ENCODE assay signal across 18 cellular contexts in the genomic region with DNA sequence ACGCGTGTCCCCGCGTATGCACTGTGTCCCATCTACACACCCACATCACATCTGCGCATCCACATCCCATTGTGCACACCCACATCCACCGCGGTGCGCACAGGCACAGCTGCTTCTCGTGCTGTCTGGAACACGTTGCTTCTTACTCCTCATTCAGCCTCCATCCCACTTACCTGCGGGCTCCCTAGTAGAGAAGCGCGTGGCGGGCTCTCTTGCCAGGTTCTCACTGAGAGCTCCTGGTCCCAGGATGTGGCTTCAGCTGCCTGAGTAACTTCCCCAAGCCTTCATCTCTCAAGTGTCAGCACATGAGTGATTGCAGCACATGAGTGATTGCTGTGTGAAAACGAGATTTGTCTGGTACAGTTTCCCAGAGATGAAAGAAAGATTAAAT.
A peak's percentile ranks its signal among the peaks of the same experiment; 100 is the strongest.
DNase-seq lines count a peak whose midpoint lies in the region; ATAC-seq and TF ChIP-seq lines count a peak whose summit lies in the region.
"Had no signal": no experiment of that assay in that cellular context is flagged by ENCODE, and none has a peak within 500 bp of the region (broad histone marks: within the 10 kb centered on the region; RNA-seq: fewer than 3 reads in every experiment).

No MANE protein-coding gene starts in this region.

- no peaks in the 10 kb centered on the region for H3K27me3 Mint-ChIP-seq in activated T-cell treated with anti-CD3 and anti-CD28 coated beads, Interleukin-2, amount 50 U/mL, for 24 hours
- H3K27me3 Mint-ChIP-seq in activated naive CD8-positive, alpha-beta T cell treated with anti-CD3 and anti-CD28 coated beads, Interleukin-2, amount 50 U/mL, for 24 hours: no peaks in the 10 kb centered on the region
- H3K27me3 Mint-ChIP-seq: activated naive CD4-positive, alpha-beta T cell treated with anti-CD3 and anti-CD28 coated beads, Interleukin-2, amount 50 U/mL, for 24 hours had no signal

- peaks cover 88% of the 10 kb centered on the region for H3K36me3 Mint-ChIP-seq in activated T-cell treated with anti-CD3 and anti-CD28 coated beads, Interleukin-2, amount 50 U/mL, for 24 hours (ENCODE audit: low read depth)
- H3K36me3 Mint-ChIP-seq in activated naive CD8-positive, alpha-beta T cell treated with anti-CD3 and anti-CD28 coated beads, Interleukin-2, amount 50 U/mL, for 24 hours (ENCODE audit: low read depth): peaks cover 54% of the 10 kb centered on the region

- H3K9me3 ChIP-seq in suprapubic skin: no peaks in the 10 kb centered on the region
- H3K9me3 ChIP-seq: stomach had no signal

- in situ Hi-C loops in KBM-7 (cut with MboI; ENCODE audit: low pct_unique_long_range_greater_than_20kb, low sequenced_read_pairs): no loop called here

- peaks cover 15% of the 10 kb centered on the region for H3K4me1 Mint-ChIP-seq in activated T-cell treated with anti-CD3 and anti-CD28 coated beads, Interleukin-2, amount 50 U/mL, for 24 hours (ENCODE audit: low read depth)
- H3K4me1 Mint-ChIP-seq in activated naive CD8-positive, alpha-beta T cell treated with anti-CD3 and anti-CD28 coated beads, Interleukin-2, amount 50 U/mL, for 24 hours: peaks cover 23% of the 10 kb centered on the region
- H3K4me1 Mint-ChIP-seq: activated naive CD4-positive, alpha-beta T cell treated with anti-CD3 and anti-CD28 coated beads, Interleukin-2, amount 50 U/mL, for 24 hours had no signal

- ATAC-seq in HG03103 (IDR thresholded peaks at IDR 0.05; ENCODE audit: low read depth, unreplicated experiment) (peak; percentile 63), GM21526 (IDR thresholded peaks at IDR 0.05; ENCODE audit: low FRiP score, unreplicated experiment) (no peak)
- ATAC-seq in activated naive CD8-positive, alpha-beta T cell treated with anti-CD3 and anti-CD28 coated beads, Interleukin-2, amount 50 U/mL, for 24 hours: peak; percentile 58
- ATAC-seq: foreskin keratinocyte had no signal

- no peak for TF ChIP-seq POLR2A in suprapubic skin (IDR thresholded peaks at IDR 0.05)

- no peaks in the 10 kb centered on the region for H3K9me3 Mint-ChIP-seq in activated T-cell treated with anti-CD3 and anti-CD28 coated beads, Interleukin-2, amount 50 U/mL, for 24 hours
- no peaks in the 10 kb centered on the region for H3K9me3 Mint-ChIP-seq in activated naive CD8-positive, alpha-beta T cell treated with anti-CD3 and anti-CD28 coated beads, Interleukin-2, amount 50 U/mL, for 24 hours
- H3K9me3 Mint-ChIP-seq: activated naive CD4-positive, alpha-beta T cell treated with anti-CD3 and anti-CD28 coated beads, Interleukin-2, amount 50 U/mL, for 24 hours had no signal

- H3K4me3 ChIP-seq in suprapubic skin: no peak overlapping the region
- H3K4me3 ChIP-seq: cardiac muscle cell, stomach had no signal

- no peak for TF ChIP-seq EP300 in suprapubic skin (IDR thresholded peaks at IDR 0.05)

- H3K36me3 ChIP-seq in suprapubic skin: peaks cover 91% of the 10 kb centered on the region

- no peak for TF ChIP-seq CTCF in suprapubic skin (IDR thresholded peaks at IDR 0.05)

- H3K27ac Mint-ChIP-seq in activated T-cell treated with anti-CD3 and anti-CD28 coated beads, Interleukin-2, amount 50 U/mL, for 24 hours: peak overlapping the region; percentile 79
- H3K27ac Mint-ChIP-seq in activated naive CD8-positive, alpha-beta T cell treated with anti-CD3 and anti-CD28 coated beads, Interleukin-2, amount 50 U/mL, for 24 hours: peak overlapping the region; percentile 60
- H3K27ac Mint-ChIP-seq: activated naive CD4-positive, alpha-beta T cell treated with anti-CD3 and anti-CD28 coated beads, Interleukin-2, amount 50 U/mL, for 24 hours had no signal

- no peak overlapping the region for H3K27ac ChIP-seq in suprapubic skin
- H3K27ac ChIP-seq: cardiac muscle cell, foreskin keratinocyte, stomach had no signal

- peak overlapping the region; percentile 26 for H3K4me3 Mint-ChIP-seq in activated T-cell treated with anti-CD3 and anti-CD28 coated beads, Interleukin-2, amount 50 U/mL, for 24 hours
- H3K4me3 Mint-ChIP-seq in activated naive CD8-positive, alpha-beta T cell treated with anti-CD3 and anti-CD28 coated beads, Interleukin-2, amount 50 U/mL, for 24 hours: no peak overlapping the region
- H3K4me3 Mint-ChIP-seq: activated naive CD4-positive, alpha-beta T cell treated with anti-CD3 and anti-CD28 coated beads, Interleukin-2, amount 50 U/mL, for 24 hours had no signal

- H3K27me3 ChIP-seq in suprapubic skin: no peaks in the 10 kb centered on the region
- H3K27me3 ChIP-seq: cardiac muscle cell, foreskin keratinocyte, stomach had no signal

- no peak for DNase-seq in activated T-cell treated with anti-CD3 and anti-CD28 coated beads, Interleukin-2, amount 50 U/mL, for 24 hours
- no peak for DNase-seq in activated T-cell treated with anti-CD3 and anti-CD28 coated beads for 4 hours
- no peak for DNase-seq in activated naive CD8-positive, alpha-beta T cell treated with anti-CD3 and anti-CD28 coated beads, Interleukin-2, amount 50 U/mL, for 24 hours
- peak; percentile 5 to 58 for DNase-seq in suprapubic skin (ENCODE audit: low spot score in 2 of 2)
- DNase-seq in SHP77 treated with DMSO at 0.1 percent for 48 hours (lab: John Stamatoyannopoulos, UW): no peak
- no peak for DNase-seq in KBM-7
- DNase-seq: activated CD4-positive, alpha-beta T cell treated with anti-CD3 and anti-CD28 coated beads, Interleukin-2, amount 50 U/mL, for 1 hour; foreskin keratinocyte; KG1; NCI-H1417 treated with DMSO at 0.1 percent for 48 hours; NCI-H446 treated with DMSO at 0.1 percent for 48 hours; SIG-M5; stomach; T1000 had no signal

- H3K4me1 ChIP-seq in suprapubic skin: no peaks in the 10 kb centered on the region
- H3K4me1 ChIP-seq: foreskin keratinocyte, stomach had no signal

- 91% methylated on average over 15 of the region's 15 CpGs for WGBS in suprapubic skin

Comparison
In these comparisons a context has a peak if more than half of its experiments do, and no peak if none do; other contexts are left out.
1. DNase-seq: peak in suprapubic skin (2 of 2); none in activated T-cell treated with anti-CD3 and anti-CD28 coated beads, Interleukin-2, amount 50 U/mL, for 24 hours (single experiment), activated T-cell treated with anti-CD3 and anti-CD28 coated beads for 4 hours (single experiment), activated naive CD8-positive, alpha-beta T cell treated with anti-CD3 and anti-CD28 coated beads, Interleukin-2, amount 50 U/mL, for 24 hours (single experiment), SHP77 treated with DMSO at 0.1 percent for 48 hours (single experiment) and KBM-7 (single experiment).